10 cellular contexts compared by ENCODE assay signal in the genomic region with DNA sequence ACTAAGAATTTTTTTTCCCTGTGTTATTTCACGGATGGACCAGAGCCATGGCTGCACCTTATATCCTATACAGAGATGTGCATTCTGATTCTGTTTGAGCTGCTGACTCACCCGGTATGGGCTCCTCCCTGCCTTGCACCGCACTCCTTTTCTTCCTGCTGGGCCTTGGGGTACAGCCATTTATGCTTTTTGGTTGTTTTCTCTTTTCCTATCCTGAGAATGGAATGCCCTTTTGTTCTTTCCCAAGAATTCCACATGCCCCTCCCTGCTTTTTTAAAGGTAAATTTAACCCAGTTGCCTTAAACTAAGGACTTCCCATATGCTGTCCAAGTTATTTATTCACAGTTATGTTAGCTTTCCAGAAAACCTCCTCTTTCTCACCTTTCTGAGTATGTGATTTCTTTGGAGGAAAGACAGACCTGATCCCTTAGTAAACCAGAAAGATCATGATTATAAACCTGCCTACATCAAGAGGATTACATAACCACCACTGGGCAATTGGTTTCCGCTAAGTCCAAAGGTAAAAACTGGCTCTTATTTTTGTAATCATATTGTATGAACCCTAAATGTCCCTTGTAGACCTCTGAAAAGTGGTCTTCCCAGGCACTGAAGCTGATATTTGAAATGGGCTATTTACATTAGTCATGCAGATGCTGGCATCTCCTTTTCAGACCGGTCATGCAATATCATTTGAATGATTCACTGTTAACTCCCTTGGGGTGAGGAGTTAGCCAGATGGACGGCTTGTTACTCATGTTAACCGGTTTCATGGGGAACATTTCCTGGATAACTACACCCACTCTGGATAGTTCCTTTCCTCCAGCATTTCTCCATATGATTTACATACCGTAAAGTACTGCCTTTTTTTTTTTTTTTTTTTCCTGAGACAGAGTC. TPM values are rescaled to one million over a fixed set of nuclear protein-coding genes. Genes with fewer than 3 reads are reported as not detected.
DNase-seq lines count a peak whose midpoint lies in the region; ATAC-seq, FAIRE-seq and TF ChIP-seq lines count a peak whose summit lies in the region.
"Had no signal": no experiment of that assay in that cellular context is flagged by ENCODE, and none has a peak within 500 bp of the region (broad histone marks: within the 10 kb centered on the region; RNA-seq: fewer than 3 reads in every experiment).

No MANE protein-coding gene starts in this region.

- H3K9me3 Mint-ChIP-seq in activated T-cell treated with anti-CD3 and anti-CD28 coated beads, Interleukin-2, amount 50 U/mL, for 72 hours: no peaks in the 10 kb centered on the region
- no peaks in the 10 kb centered on the region for H3K9me3 Mint-ChIP-seq in activated T-cell treated with anti-CD3 and anti-CD28 coated beads, Interleukin-2, amount 50 U/mL, for 24 hours
- H3K9me3 Mint-ChIP-seq in endodermal cell: no peaks in the 10 kb centered on the region

- no peak overlapping the region for H3K9ac ChIP-seq in endodermal cell (ENCODE audit: extremely low read depth, low read length, poor library complexity, severe bottlenecking)
- H3K9ac ChIP-seq: BLaER1 had no signal

- H3K27ac ChIP-seq in uterus (peak overlapping the region; percentile 62 to 78), endodermal cell (ENCODE audit: low read depth, low read length) (no peak overlapping the region)
- H3K27ac ChIP-seq: BLaER1 had no signal

- no peak for DNase-seq in activated T-cell treated with anti-CD3 and anti-CD28 coated beads, Interleukin-2, amount 50 U/mL, for 72 hours
- no peak for DNase-seq in activated T-cell treated with anti-CD3 and anti-CD28 coated beads, Interleukin-2, amount 50 U/mL, for 24 hours
- DNase-seq in bronchial epithelial cell (ENCODE audit: low read depth) (peak; percentile 100), left lobe of liver (ENCODE audit: low spot score) (no peak), uterus (peak; percentile 29 to 52), endodermal cell (no peak), globus pallidus (ENCODE audit: low spot score) (no peak)
- DNase-seq: occipital lobe had no signal

- peaks cover 4 to 13% of the 10 kb centered on the region in 2 donors for H3K36me3 Mint-ChIP-seq in activated T-cell treated with anti-CD3 and anti-CD28 coated beads, Interleukin-2, amount 50 U/mL, for 72 hours (ENCODE audit: insufficient read depth in 2 of 2)
- peaks cover 68% of the 10 kb centered on the region for H3K36me3 Mint-ChIP-seq in activated T-cell treated with anti-CD3 and anti-CD28 coated beads, Interleukin-2, amount 50 U/mL, for 24 hours (ENCODE audit: low read depth)
- peaks cover 37% of the 10 kb centered on the region for H3K36me3 Mint-ChIP-seq in endodermal cell (ENCODE audit: low read depth)

- no peak overlapping the region for H3K4me3 Mint-ChIP-seq in activated T-cell treated with anti-CD3 and anti-CD28 coated beads, Interleukin-2, amount 50 U/mL, for 72 hours
- H3K4me3 Mint-ChIP-seq in activated T-cell treated with anti-CD3 and anti-CD28 coated beads, Interleukin-2, amount 50 U/mL, for 24 hours: no peak overlapping the region
- H3K4me3 Mint-ChIP-seq in endodermal cell: no peak overlapping the region

- TF ChIP-seq POLR2A in uterus (IDR thresholded peaks at IDR 0.05): no peak

- H3K4me3 ChIP-seq in bronchial epithelial cell (ENCODE audit: low read depth, low read length) (peak overlapping the region; percentile 4), uterus (no peak overlapping the region), endodermal cell (ENCODE audit: low read length) (no peak overlapping the region)
- H3K4me3 ChIP-seq: BLaER1 had no signal

- TF ChIP-seq CTCF in bronchial epithelial cell (IDR thresholded peaks at IDR 0.05; ENCODE audit: insufficient read depth, low read length, severe bottlenecking) (no peak), uterus (IDR thresholded peaks at IDR 0.05) (no peak), endodermal cell (conservative IDR thresholded peaks at IDR 0.05) (no peak)

- H3K4me1 ChIP-seq in uterus: peaks cover 0 to 27% of the 10 kb centered on the region in 2 donors
- H3K4me1 ChIP-seq in endodermal cell (ENCODE audit: control insufficient read depth, insufficient read depth, low read length): peaks cover 5% of the 10 kb centered on the region
- H3K4me1 ChIP-seq: BLaER1 had no signal

- no peak for ATAC-seq in activated T-cell treated with anti-CD3 and anti-CD28 coated beads, Interleukin-2, amount 50 U/mL, for 72 hours (replicated peaks in 1 of 2)
- peak; percentile 84 for ATAC-seq in left lobe of liver
- ATAC-seq in GM21619 (IDR thresholded peaks at IDR 0.05; ENCODE audit: unreplicated experiment): no peak

- H3K27me3 ChIP-seq in bronchial epithelial cell (ENCODE audit: control insufficient read depth, insufficient read depth, low read length) (no peaks in the 10 kb centered on the region), uterus (no peaks in the 10 kb centered on the region), endodermal cell (ENCODE audit: control insufficient read depth, insufficient read depth, low read length, poor library complexity, severe bottlenecking) (no peaks in the 10 kb centered on the region)
- H3K27me3 ChIP-seq: BLaER1 had no signal

- intact Hi-C loops in uterus (cut with DNase I; ENCODE audit: low total_unique reads): no loop called here

- WGBS in endodermal cell (ENCODE audit: insufficient coverage in 1 of 2, insufficient read length in 1 of 2), 2 experiments: 89% methylated on average over 3 to 8 of the region's 8 CpGs

- no peaks in the 10 kb centered on the region for H3K27me3 Mint-ChIP-seq in activated T-cell treated with anti-CD3 and anti-CD28 coated beads, Interleukin-2, amount 50 U/mL, for 72 hours (ENCODE audit: low read depth)
- no peaks in the 10 kb centered on the region for H3K27me3 Mint-ChIP-seq in activated T-cell treated with anti-CD3 and anti-CD28 coated beads, Interleukin-2, amount 50 U/mL, for 24 hours
- H3K27me3 Mint-ChIP-seq in endodermal cell (ENCODE audit: insufficient read depth): no peaks in the 10 kb centered on the region

- H3K36me3 ChIP-seq in bronchial epithelial cell (ENCODE audit: control insufficient read depth, insufficient read depth, low read length): peaks cover 5% of the 10 kb centered on the region
- H3K36me3 ChIP-seq in uterus: no peaks in the 10 kb centered on the region
- peaks cover 45% of the 10 kb centered on the region for H3K36me3 ChIP-seq in endodermal cell (ENCODE audit: control insufficient read depth, insufficient read depth, low read length)

- H3K9me3 ChIP-seq in uterus (no peaks in the 10 kb centered on the region), endodermal cell (ENCODE audit: control insufficient read depth, low read length) (no peaks in the 10 kb centered on the region)

- H3K27ac Mint-ChIP-seq in activated T-cell treated with anti-CD3 and anti-CD28 coated beads, Interleukin-2, amount 50 U/mL, for 72 hours: peak overlapping the region; percentile 51
- H3K27ac Mint-ChIP-seq in activated T-cell treated with anti-CD3 and anti-CD28 coated beads, Interleukin-2, amount 50 U/mL, for 24 hours: no peak overlapping the region
- H3K27ac Mint-ChIP-seq in endodermal cell: no peak overlapping the region

- peak; percentile 89 for FAIRE-seq in bronchial epithelial cell (lab: Jason Lieb, UNC)

- peaks cover 13% of the 10 kb centered on the region for H3K4me1 Mint-ChIP-seq in activated T-cell treated with anti-CD3 and anti-CD28 coated beads, Interleukin-2, amount 50 U/mL, for 72 hours (ENCODE audit: low read depth)
- H3K4me1 Mint-ChIP-seq in activated T-cell treated with anti-CD3 and anti-CD28 coated beads, Interleukin-2, amount 50 U/mL, for 24 hours (ENCODE audit: low read depth): peaks cover 23% of the 10 kb centered on the region
- peaks cover 4% of the 10 kb centered on the region for H3K4me1 Mint-ChIP-seq in endodermal cell

RNA-seq across cellular contexts. Expression of gene TMOD3, which starts 45.5 kb away (rescaled TPM):
- total RNA-seq in activated T-cell treated with anti-CD3 and anti-CD28 coated beads, Interleukin-2, amount 50 U/mL, for 72 hours: 10 to 100 TPM; 48.6 to 55.1 TPM
- total RNA-seq in bronchial epithelial cell (80.3 and 99.5 TPM in 2 replicates), left lobe of liver (21.2 TPM), uterus (10 to 100 TPM; 10.5 to 49.6 (median 37.1) TPM), endodermal cell (10 to 100 TPM; 39.6 to 44.4 TPM)
- 20.6 TPM for polyA plus RNA-seq in endodermal cell (2013, experiment 1 of 2)
- 21.4 TPM for polyA plus RNA-seq in endodermal cell (2013, experiment 2 of 2)

Comparison
In these comparisons a context has a peak if more than half of its experiments do, and no peak if none do; other contexts are left out.
1. DNase-seq: peak in bronchial epithelial cell (single experiment) and uterus (2 of 2); none in activated T-cell treated with anti-CD3 and anti-CD28 coated beads, Interleukin-2, amount 50 U/mL, for 72 hours (0 of 2), activated T-cell treated with anti-CD3 and anti-CD28 coated beads, Interleukin-2, amount 50 U/mL, for 24 hours (single experiment), left lobe of liver (single experiment), endodermal cell (single experiment) and globus pallidus (single experiment).